Comparison of ENCODE assay signal across 7 cellular contexts in genomic region chrX:70033348-70033747, GRCh38. TPM values are rescaled to one million over a fixed set of nuclear protein-coding genes. Genes with fewer than 3 reads are reported as not detected.
DNase-seq lines count a peak whose midpoint lies in the region; ATAC-seq and TF ChIP-seq lines count a peak whose summit lies in the region.

No MANE protein-coding gene starts in this region.

- no peaks in the 10 kb centered on the region for H3K27me3 Mint-ChIP-seq in activated CD8-positive, alpha-beta T cell treated with anti-CD3 and anti-CD28 coated beads, Interleukin-2, amount 10 ng/mL, durations not matched to agents 7 days and 5 days (ENCODE audit: low read depth)

- H3K9me3 Mint-ChIP-seq in activated CD8-positive, alpha-beta T cell treated with anti-CD3 and anti-CD28 coated beads, Interleukin-2, amount 10 ng/mL, durations not matched to agents 7 days and 5 days (ENCODE audit: insufficient read depth): no peaks in the 10 kb centered on the region

- ATAC-seq in GM18873 (IDR thresholded peaks at IDR 0.05; ENCODE audit: low FRiP score, unreplicated experiment) (peak; percentile 51), GM21717 (IDR thresholded peaks at IDR 0.05; ENCODE audit: unreplicated experiment) (no peak)
- ATAC-seq in activated CD8-positive, alpha-beta T cell treated with anti-CD3 and anti-CD28 coated beads, Interleukin-2, amount 10 ng/mL, durations not matched to agents 7 days and 5 days: no peak

- no peak overlapping the region for H3K4me3 Mint-ChIP-seq in activated CD8-positive, alpha-beta T cell treated with anti-CD3 and anti-CD28 coated beads, Interleukin-2, amount 10 ng/mL, durations not matched to agents 7 days and 5 days

- no peak overlapping the region for H3K27ac ChIP-seq in tibial artery

- CTCF ChIA-PET in activated CD8-positive, alpha-beta T cell treated with anti-CD3 and anti-CD28 coated beads, Interleukin-2, amount 10 ng/mL, durations not matched to agents 7 days and 5 days (lab: Charles Lee): interaction anchor here (0.7 to 3.2 kb wide), 3 partner anchors 9 to 100 kb away, joined by 3 to 20 read pairs (median 11); partner anchors contain the start of gene IGBP1

- no peaks in the 10 kb centered on the region for H3K9me3 ChIP-seq in tibial artery

- POLR2A ChIA-PET in activated CD8-positive, alpha-beta T cell treated with anti-CD3 and anti-CD28 coated beads, Interleukin-2, amount 10 ng/mL, durations not matched to agents 7 days and 5 days (lab: Charles Lee): no interaction called here

- H3K4me1 ChIP-seq in tibial artery: no peaks in the 10 kb centered on the region

- in situ Hi-C loops in KBM-7 (cut with MboI; ENCODE audit: low pct_unique_long_range_greater_than_20kb, low sequenced_read_pairs): no loop called here

- peak; percentile 31 to 34 for TF ChIP-seq CTCF in tibial artery (IDR thresholded peaks at IDR 0.05)

- no peaks in the 10 kb centered on the region for H3K27me3 ChIP-seq in tibial artery

- H3K27ac Mint-ChIP-seq in activated CD8-positive, alpha-beta T cell treated with anti-CD3 and anti-CD28 coated beads, Interleukin-2, amount 10 ng/mL, durations not matched to agents 7 days and 5 days: no peak overlapping the region

- H3K36me3 ChIP-seq in tibial artery: no peaks in the 10 kb centered on the region

- no peak overlapping the region for H3K4me3 ChIP-seq in tibial artery

- H3K4me1 Mint-ChIP-seq in activated CD8-positive, alpha-beta T cell treated with anti-CD3 and anti-CD28 coated beads, Interleukin-2, amount 10 ng/mL, durations not matched to agents 7 days and 5 days (ENCODE audit: low read depth): peaks cover 2% of the 10 kb centered on the region

- no peaks in the 10 kb centered on the region for H3K36me3 Mint-ChIP-seq in activated CD8-positive, alpha-beta T cell treated with anti-CD3 and anti-CD28 coated beads, Interleukin-2, amount 10 ng/mL, durations not matched to agents 7 days and 5 days (ENCODE audit: low read depth)

- DNase-seq in DMS53 treated with DMSO at 0.1 percent for 48 hours (lab: John Stamatoyannopoulos, UW; ENCODE audit: unreplicated experiment) (peak; percentile 26), KBM-7 (peak; percentile 61), iPS-NIHi11 (ENCODE audit: low spot score) (peak; percentile 64), tibial artery (no peak)
- DNase-seq in activated CD8-positive, alpha-beta T cell treated with anti-CD3 and anti-CD28 coated beads, Interleukin-2, amount 10 ng/mL, durations not matched to agents 7 days and 5 days: peak; percentile 40

- intact Hi-C loops in tibial artery (cut with DNase I; ENCODE audit: low total_unique reads): no loop called here

RNA-seq across cellular contexts. Expression of gene AWAT2, which starts 16.4 kb away (rescaled TPM):
- total RNA-seq in activated CD8-positive, alpha-beta T cell treated with anti-CD3 and anti-CD28 coated beads, Interleukin-2, amount 10 ng/mL, durations not matched to agents 7 days and 5 days: not detected

RNA-seq across cellular contexts. Expression of gene OTUD6A, which starts 28.9 kb away (rescaled TPM):
- not detected for total RNA-seq in activated CD8-positive, alpha-beta T cell treated with anti-CD3 and anti-CD28 coated beads, Interleukin-2, amount 10 ng/mL, durations not matched to agents 7 days and 5 days

Comparison
In these comparisons a context has a peak if more than half of its experiments do, and no peak if none do; other contexts are left out.
1. DNase-seq: peak in DMS53 treated with DMSO at 0.1 percent for 48 hours (single experiment), KBM-7 (single experiment), activated CD8-positive, alpha-beta T cell treated with anti-CD3 and anti-CD28 coated beads, Interleukin-2, amount 10 ng/mL, durations not matched to agents 7 days and 5 days (single experiment) and iPS-NIHi11 (single experiment); none in tibial artery (0 of 2).